8 cellular contexts compared by ENCODE assay signal in genomic region chr12:53159195-53159834, GRCh38. TPM values are rescaled to one million over a fixed set of nuclear protein-coding genes. Genes with fewer than 3 reads are reported as not detected.
DNase-seq lines count a peak whose midpoint lies in the region; TF ChIP-seq lines count a peak whose summit lies in the region.

No MANE protein-coding gene starts in this region.

- H3K27me3 ChIP-seq in trophoblast cell (ENCODE audit: insufficient read depth, low read length): no peaks in the 10 kb centered on the region

- H2BK120ac ChIP-seq in trophoblast cell (ENCODE audit: insufficient read depth, low read length, poor library complexity): no peak overlapping the region

- H2AFZ ChIP-seq in trophoblast cell (ENCODE audit: insufficient read depth, low read length, poor library complexity): no peak overlapping the region

- H3K4ac ChIP-seq in trophoblast cell (ENCODE audit: low read depth, low read length): no peak overlapping the region

- no peak overlapping the region for H3K18ac ChIP-seq in trophoblast cell (ENCODE audit: low read length)

- H4K8ac ChIP-seq in trophoblast cell (ENCODE audit: low read depth, low read length): no peak overlapping the region

- H3K79me1 ChIP-seq in trophoblast cell (ENCODE audit: low read length): no peaks in the 10 kb centered on the region

- no peaks in the 10 kb centered on the region for H3K9me3 ChIP-seq in trophoblast cell (ENCODE audit: insufficient read depth, low read depth, low read length)

- H3K27ac ChIP-seq in trophoblast cell (ENCODE audit: low read depth, low read length): no peak overlapping the region

- H2BK12ac ChIP-seq in trophoblast cell (ENCODE audit: low read length): no peak overlapping the region

- no peak overlapping the region for H4K91ac ChIP-seq in trophoblast cell (ENCODE audit: low read depth, low read length)

- no peak overlapping the region for H3K27ac Mint-ChIP-seq in glutamatergic neuron (ENCODE audit: unreplicated experiment)
- no peak overlapping the region for H3K27ac Mint-ChIP-seq in type B pancreatic cell

- no peak overlapping the region for H3K9ac ChIP-seq in trophoblast cell (ENCODE audit: low read length)

- H3K4me3 Mint-ChIP-seq in glutamatergic neuron (ENCODE audit: unreplicated experiment) (no peak overlapping the region), type B pancreatic cell (no peak overlapping the region)

- no peaks in the 10 kb centered on the region for H3K36me3 ChIP-seq in trophoblast cell (ENCODE audit: control insufficient read depth in 1 of 2, insufficient read depth in 2 of 2, low read length in 2 of 2)

- no CpG with 5 or more reads among the region's 14 CpGs for WGBS in trophoblast cell (ENCODE audit: extremely low coverage, insufficient coverage, insufficient read length)

- H3K36me3 Mint-ChIP-seq in glutamatergic neuron (ENCODE audit: unreplicated experiment) (no peaks in the 10 kb centered on the region), type B pancreatic cell (peaks cover under 1% of the 10 kb centered on the region)

- no peaks in the 10 kb centered on the region for H3K4me1 ChIP-seq in trophoblast cell (ENCODE audit: control insufficient read depth in 1 of 2, insufficient read depth in 2 of 2, low read length in 2 of 2)

- H2BK5ac ChIP-seq in trophoblast cell (ENCODE audit: low read depth, low read length, poor library complexity): no peak overlapping the region

- no peak overlapping the region for H2AK5ac ChIP-seq in trophoblast cell (ENCODE audit: low read length)

- H4K12ac ChIP-seq in trophoblast cell (ENCODE audit: low read depth, low read length): no peak overlapping the region

- no peaks in the 10 kb centered on the region for H3K79me2 ChIP-seq in trophoblast cell (ENCODE audit: control insufficient read depth, insufficient read depth, low read length, poor library complexity)

- peaks cover 4% of the 10 kb centered on the region for H3K4me1 Mint-ChIP-seq in glutamatergic neuron (ENCODE audit: low read depth, unreplicated experiment)
- H3K4me1 Mint-ChIP-seq in type B pancreatic cell (ENCODE audit: unreplicated experiment): peaks cover 6% of the 10 kb centered on the region

- DNase-seq in DMS 273 treated with DMSO at 0.1 percent for 48 hours (lab: John Stamatoyannopoulos, UW): peak; percentile 34
- DNase-seq in H4 (ENCODE audit: low spot score): peak; percentile 82
- DNase-seq in NCI-H1048 (lab: John Stamatoyannopoulos, UW): peak; percentile 42
- DNase-seq in SK-N-DZ (ENCODE audit: low spot score): peak; percentile 79
- peak; percentile 76 to 85 (median 80) for DNase-seq in activated naive CD4-positive, alpha-beta T cell (lab: John Stamatoyannopoulos, UW)
- DNase-seq in glutamatergic neuron: peak; percentile 91
- peak; percentile 68 to 91 for DNase-seq in trophoblast cell
- DNase-seq in type B pancreatic cell (ENCODE audit: extremely low spot score, unreplicated experiment): peak; percentile 83

- H3K14ac ChIP-seq in trophoblast cell (ENCODE audit: low read length): no peak overlapping the region

- no peaks in the 10 kb centered on the region for H3K27me3 Mint-ChIP-seq in glutamatergic neuron (ENCODE audit: unreplicated experiment)
- H3K27me3 Mint-ChIP-seq in type B pancreatic cell: no peaks in the 10 kb centered on the region

- peak; percentile 94 for TF ChIP-seq CTCF in glutamatergic neuron (IDR thresholded peaks at IDR 0.05; ENCODE audit: partially characterized antibody, unreplicated experiment)
- peak; percentile 94 for TF ChIP-seq CTCF in type B pancreatic cell (conservative IDR thresholded peaks at IDR 0.05)

- H3K4me3 ChIP-seq in trophoblast cell (ENCODE audit: low read depth, low read length): no peak overlapping the region

- H3K9me3 Mint-ChIP-seq in glutamatergic neuron (ENCODE audit: unreplicated experiment) (no peaks in the 10 kb centered on the region), type B pancreatic cell (no peaks in the 10 kb centered on the region)

- no peak overlapping the region for H3K23ac ChIP-seq in trophoblast cell (ENCODE audit: low read length)

- H3K4me2 ChIP-seq in trophoblast cell (ENCODE audit: low read length): no peak overlapping the region

RNA-seq across cellular contexts. Expression of gene ZNF740, which starts 21.2 kb away (rescaled TPM):
- 4.7 and 6.3 TPM in 2 replicates for total RNA-seq in H4 (2014; rRNA removed; shearing (Covaris generic))
- polyA plus RNA-seq in SK-N-DZ (2014; cell fraction: cytosol; rRNA removed): 15.1 and 20.2 TPM in 2 replicates
- 30.2 and 38.9 TPM in 2 replicates for polyA plus RNA-seq in SK-N-DZ (2014; cell fraction: nucleus; rRNA removed)
- total RNA-seq in glutamatergic neuron (ENCODE audit: unreplicated experiment) (38.2 TPM), type B pancreatic cell (ENCODE audit: low replicate concordance) (49.2 and 72.2 TPM in 2 replicates)
- 7.0 and 7.6 TPM in 2 replicates for polyA plus RNA-seq in trophoblast cell (2013)

RNA-seq across cellular contexts. Expression of gene CSAD, which starts 21.4 kb away (rescaled TPM):
- total RNA-seq in H4 (2014; rRNA removed; shearing (Covaris generic)): 0.66 and 2.8 TPM in 2 replicates
- polyA plus RNA-seq in SK-N-DZ (2014; cell fraction: cytosol; rRNA removed): 8.3 and 10.5 TPM in 2 replicates
- polyA plus RNA-seq in SK-N-DZ (2014; cell fraction: nucleus; rRNA removed): 54.6 and 66.7 TPM in 2 replicates
- total RNA-seq in glutamatergic neuron (ENCODE audit: unreplicated experiment) (34.5 TPM), type B pancreatic cell (ENCODE audit: low replicate concordance) (30.6 and 49.3 TPM in 2 replicates)
- 8.8 and 9.2 TPM in 2 replicates for polyA plus RNA-seq in trophoblast cell (2013)

RNA-seq across cellular contexts. Expression of gene ITGB7, which starts 47.7 kb away (rescaled TPM):
- 0.39 and 1.2 TPM in 2 replicates for total RNA-seq in H4 (2014; rRNA removed; shearing (Covaris generic))
- 0.14 TPM in 1 of 2 replicates, not detected in the other for polyA plus RNA-seq in SK-N-DZ (2014; cell fraction: cytosol; rRNA removed)
- not detected in 2 replicates for polyA plus RNA-seq in SK-N-DZ (2014; cell fraction: nucleus; rRNA removed)
- total RNA-seq in glutamatergic neuron (ENCODE audit: unreplicated experiment) (not detected), type B pancreatic cell (ENCODE audit: low replicate concordance) (3.2 and 4.2 TPM in 2 replicates)
- polyA plus RNA-seq in trophoblast cell (2013): 0.11 and 0.12 TPM in 2 replicates

RNA-seq across cellular contexts. Expression of gene SOAT2, which starts 56.0 kb away (rescaled TPM):
- total RNA-seq in H4 (2014; rRNA removed; shearing (Covaris generic)): 0.06 TPM in 1 of 2 replicates, not detected in the other
- polyA plus RNA-seq in SK-N-DZ (2014; cell fraction: cytosol; rRNA removed): not detected in 2 replicates
- not detected in 2 replicates for polyA plus RNA-seq in SK-N-DZ (2014; cell fraction: nucleus; rRNA removed)
- total RNA-seq in glutamatergic neuron (ENCODE audit: unreplicated experiment) (not detected), type B pancreatic cell (ENCODE audit: low replicate concordance) (0.97 and 1.9 TPM in 2 replicates)
- not detected in 2 replicates for polyA plus RNA-seq in trophoblast cell (2013)

Comparison
In these comparisons a context has a peak if more than half of its experiments do, and no peak if none do; other contexts are left out.
1. DNase-seq: peak in every context shown above with its lines; median percentile 91 in glutamatergic neuron; 83 in type B pancreatic cell; 82 in H4; 80 in activated naive CD4-positive, alpha-beta T cell; 80 in trophoblast cell; 79 in SK-N-DZ; 42 in NCI-H1048; 34 in DMS 273 treated with DMSO at 0.1 percent for 48 hours.